1 cellular context compared by ENCODE assay signal in genomic region chr6:119148825-119149525, GRCh38.
TF ChIP-seq lines count a peak whose summit lies in the region.

No MANE protein-coding gene starts in this region.

TF ChIP-seq in HepG2, 621 proteins besides CTCF, POLR2A, EP300 and RAD21 (continued from another document):
- TF ChIP-seq ZNF275 (CRISPR knock-in tag; IDR thresholded peaks at IDR 0.05; ENCODE audit: borderline replicate concordance): no peak
